ENCODE assay signal across 10 cellular contexts in genomic region chr2:172968061-172968469, GRCh38.
DNase-seq lines count a peak whose midpoint lies in the region; ATAC-seq and TF ChIP-seq lines count a peak whose summit lies in the region.
"Had no signal": no experiment of that assay in that cellular context is flagged by ENCODE, and none has a peak within 500 bp of the region (broad histone marks: within the 10 kb centered on the region; RNA-seq: fewer than 3 reads in every experiment).

No MANE protein-coding gene starts in this region.

- H3K27me3 ChIP-seq in AG04450 (ENCODE audit: control insufficient read depth, insufficient read depth, low read length): no peaks in the 10 kb centered on the region
- no peaks in the 10 kb centered on the region for H3K27me3 ChIP-seq in naive thymus-derived CD4-positive, alpha-beta T cell (ENCODE audit: control insufficient read depth in 2 of 2, insufficient read depth in 2 of 2, low read length in 2 of 2)

- H3K9me3 ChIP-seq in AG04450 (ENCODE audit: control insufficient read depth, insufficient read depth, low read length): no peaks in the 10 kb centered on the region; the same call in 1 of the 2 replicates
- no peaks in the 10 kb centered on the region for H3K9me3 ChIP-seq in naive thymus-derived CD4-positive, alpha-beta T cell (ENCODE audit: control insufficient read depth in 2 of 3, low read length in 3 of 3)

- H3K4me1 Mint-ChIP-seq in naive thymus-derived CD4-positive, alpha-beta T cell: peaks cover 5 to 34% (median 21%) of the 10 kb centered on the region in 7 donors

- CTCF ChIA-PET in AG04450 (lab: Charles Lee): interaction anchor here (1.2 to 2.7 kb wide), 3 partner anchors 28 to 162 kb away, joined by 4 to 13 read pairs (median 4); no protein-coding TSS in a partner anchor
- CTCF ChIA-PET in naive thymus-derived CD4-positive, alpha-beta T cell (lab: Charles Lee): no interaction called here

- H3K36me3 ChIP-seq in naive thymus-derived CD4-positive, alpha-beta T cell (ENCODE audit: control insufficient read depth in 2 of 3, insufficient read depth in 3 of 3, low read length in 3 of 3): no peaks in the 10 kb centered on the region

- H3K27me3 Mint-ChIP-seq in naive thymus-derived CD4-positive, alpha-beta T cell: peaks cover 0 to 4% (median under 1%) of the 10 kb centered on the region in 5 donors
- H3K27me3 Mint-ChIP-seq: activated naive CD8-positive, alpha-beta T cell treated with anti-CD3 and anti-CD28 coated beads, Interleukin-2, amount 10 ng/mL, durations not matched to agents 7 days and 5 days had no signal

- no peak overlapping the region for H3K27ac ChIP-seq in AG04450 (ENCODE audit: low read depth, low read length)
- H3K27ac ChIP-seq in naive thymus-derived CD4-positive, alpha-beta T cell (ENCODE audit: low read depth, low read length): no peak overlapping the region

- no peak overlapping the region for H3K4me3 ChIP-seq in AG04450 (ENCODE audit: low read depth, low read length)
- H3K4me3 ChIP-seq in fibroblast of mammary gland (ENCODE audit: control insufficient read depth, low read depth, low read length): no peak overlapping the region
- H3K4me3 ChIP-seq in naive thymus-derived CD4-positive, alpha-beta T cell (ENCODE audit: low read length): no peak overlapping the region

- TF ChIP-seq CTCF in AG04450 (IDR thresholded peaks at IDR 0.05; ENCODE audit: low read depth, low read length) (no peak), fibroblast of mammary gland (conservative IDR thresholded peaks at IDR 0.05; ENCODE audit: control insufficient read depth, insufficient read depth, low read depth, low read length) (no peak)

- intact Hi-C loops in naive thymus-derived CD4-positive, alpha-beta T cell (cut with micrococcal nuclease): no loop called here

- DNase-seq in AG04450 (ENCODE audit: low read depth, low spot score) (peak; percentile 75), fibroblast of mammary gland (ENCODE audit: low read depth) (peak; percentile 97), NCI-H1417 treated with DMSO at 0.1 percent for 48 hours (lab: John Stamatoyannopoulos, UW) (no peak), DMS 273 (lab: John Stamatoyannopoulos, UW; ENCODE audit: unreplicated experiment) (no peak), iPS-NIHi11 (ENCODE audit: low spot score) (no peak)
- DNase-seq in naive thymus-derived CD4-positive, alpha-beta T cell: no peak
- DNase-seq: activated naive CD8-positive, alpha-beta T cell treated with anti-CD3 and anti-CD28 coated beads, Interleukin-2, amount 10 ng/mL, durations not matched to agents 7 days and 5 days had no signal

- no peak for ATAC-seq in naive thymus-derived CD4-positive, alpha-beta T cell
- ATAC-seq in HG02588 (IDR thresholded peaks at IDR 0.05; ENCODE audit: unreplicated experiment): no peak
- ATAC-seq: activated CD4-positive, CD25-positive, alpha-beta regulatory T cell treated with anti-CD3 and anti-CD28 coated beads, Interleukin-2, amount 50 U/mL, for 24 hours had no signal

- H3K36me3 Mint-ChIP-seq in naive thymus-derived CD4-positive, alpha-beta T cell: peaks cover 0 to 10% (median 4%) of the 10 kb centered on the region in 5 donors
- H3K36me3 Mint-ChIP-seq: activated naive CD8-positive, alpha-beta T cell treated with anti-CD3 and anti-CD28 coated beads, Interleukin-2, amount 10 ng/mL, durations not matched to agents 7 days and 5 days had no signal

- no peaks in the 10 kb centered on the region for H3K4me1 ChIP-seq in naive thymus-derived CD4-positive, alpha-beta T cell (ENCODE audit: control insufficient read depth in 2 of 2, insufficient read depth in 2 of 2, low read length in 2 of 2)

- peaks cover 0 to 2% (median 0%) of the 10 kb centered on the region in 11 donors for H3K9me3 Mint-ChIP-seq in naive thymus-derived CD4-positive, alpha-beta T cell
- H3K9me3 Mint-ChIP-seq: activated naive CD8-positive, alpha-beta T cell treated with anti-CD3 and anti-CD28 coated beads, Interleukin-2, amount 10 ng/mL, durations not matched to agents 7 days and 5 days had no signal

- POLR2A ChIA-PET in AG04450 (lab: Yijun Ruan, JAX): no interaction called here
- POLR2A ChIA-PET in naive thymus-derived CD4-positive, alpha-beta T cell (lab: Charles Lee): no interaction called here

- peak overlapping the region in 5 of 9 donors; percentile 7 to 53 (median 26) for H3K27ac Mint-ChIP-seq in naive thymus-derived CD4-positive, alpha-beta T cell
- H3K27ac Mint-ChIP-seq: activated naive CD8-positive, alpha-beta T cell treated with anti-CD3 and anti-CD28 coated beads, Interleukin-2, amount 10 ng/mL, durations not matched to agents 7 days and 5 days had no signal

- H3K4me3 Mint-ChIP-seq in naive thymus-derived CD4-positive, alpha-beta T cell: no peak overlapping the region
- H3K4me3 Mint-ChIP-seq: activated naive CD8-positive, alpha-beta T cell treated with anti-CD3 and anti-CD28 coated beads, Interleukin-2, amount 10 ng/mL, durations not matched to agents 7 days and 5 days had no signal

TF ChIP-seq in PFSK-1, 5 proteins besides CTCF, POLR2A, EP300 and RAD21:
- TF ChIP-seq TAF1 (IDR thresholded peaks at IDR 0.05; ENCODE audit: borderline replicate concordance, insufficient read depth, low read length) (no peak), POLR2AphosphoS5 (IDR thresholded peaks at IDR 0.05; ENCODE audit: low read depth, low read length) (no peak), REST (IDR thresholded peaks at IDR 0.05; ENCODE audit: insufficient read depth in 1 of 2, low read depth in 2 of 2, low read length in 2 of 2) (0 out of 4 replicates have a peak, but pooled peaks of 1 of the 2 experiments have one; percentile 46), SIN3A (IDR thresholded peaks at IDR 0.05; ENCODE audit: borderline replicate concordance, insufficient read depth, low read length) (peak; percentile 21; the same call in 1 of the 2 replicates), FOXP2 (optimal IDR thresholded peaks at IDR 0.05; ENCODE audit: borderline replicate concordance, extremely low read depth, extremely low read length, insufficient read depth) (peak; percentile 55)

Comparison
In these comparisons a context has a peak if more than half of its experiments do, and no peak if none do; other contexts are left out.
1. DNase-seq: peak in AG04450 (single experiment) and fibroblast of mammary gland (single experiment); none in naive thymus-derived CD4-positive, alpha-beta T cell (0 of 9), NCI-H1417 treated with DMSO at 0.1 percent for 48 hours (single experiment), DMS 273 (single experiment) and iPS-NIHi11 (single experiment).